Comparison of ENCODE assay signal across 9 cellular contexts in genomic region chr9:21968331-21969010, GRCh38. TPM values are rescaled to one million over a fixed set of nuclear protein-coding genes. Genes with fewer than 3 reads are reported as not detected.
DNase-seq lines count a peak whose midpoint lies in the region; ATAC-seq, FAIRE-seq and TF ChIP-seq lines count a peak whose summit lies in the region.
"Had no signal": no experiment of that assay in that cellular context is flagged by ENCODE, and none has a peak within 500 bp of the region (broad histone marks: within the 10 kb centered on the region; RNA-seq: fewer than 3 reads in every experiment).

No MANE protein-coding gene starts in this region.

- no peak for ATAC-seq in memory B cell (ENCODE audit: low read depth)
- ATAC-seq in GM18511 (IDR thresholded peaks at IDR 0.05; ENCODE audit: unreplicated experiment): no peak

- in situ Hi-C loops in GM13977 (cut with MboI; ENCODE audit: low pct_unique_long_range_greater_than_20kb, low sequenced_read_pairs, unreplicated experiment) (no loop called here), astrocyte of the spinal cord (cut with HindIII; ENCODE audit: low sequenced_read_pairs) (no loop called here)

- H3K9me3 ChIP-seq in Caco-2: no peaks in the 10 kb centered on the region

- H3K4me1 ChIP-seq in Caco-2: no peaks in the 10 kb centered on the region

- H3K27me3 ChIP-seq in Caco-2 (replicated peaks; ENCODE audit: control insufficient read depth, insufficient read depth, low read length): no peaks in the 10 kb centered on the region

- H3K9me3 Mint-ChIP-seq in memory B cell (peaks cover 9% of the 10 kb centered on the region), Caco-2 (ENCODE audit: unreplicated experiment) (no peaks in the 10 kb centered on the region)

- no peak for FAIRE-seq in GM12892 (lab: Jason Lieb, UNC)

- H3K4me3 ChIP-seq in AG04449 (ENCODE audit: low read depth, low read length) (peak overlapping the region; percentile 36), astrocyte of the spinal cord (ENCODE audit: low read depth, low read length) (no peak overlapping the region), Caco-2 (ENCODE audit: low read depth, low read length) (no peak overlapping the region)

- no peak for TF ChIP-seq POLR2A in GM12892 (IDR thresholded peaks at IDR 0.05; ENCODE audit: low read depth, low read length)

- BruUV-seq in Caco-2 (replicated peaks; lab: Mats Ljungman, UMichigan): no TSS peak

- H3K4me3 Mint-ChIP-seq in memory B cell (no peak overlapping the region), Caco-2 (ENCODE audit: unreplicated experiment) (no peak overlapping the region)

- peaks cover 13% of the 10 kb centered on the region for H3K4me1 Mint-ChIP-seq in memory B cell
- no peaks in the 10 kb centered on the region for H3K4me1 Mint-ChIP-seq in Caco-2 (ENCODE audit: low read depth, unreplicated experiment)

- no peaks in the 10 kb centered on the region for H3K36me3 ChIP-seq in Caco-2 (ENCODE audit: control insufficient read depth, insufficient read depth, low read length)

- H3K36me3 Mint-ChIP-seq in memory B cell: peaks cover 10% of the 10 kb centered on the region
- H3K36me3 Mint-ChIP-seq in Caco-2 (ENCODE audit: insufficient read depth, unreplicated experiment): peaks cover 5% of the 10 kb centered on the region

- intact Hi-C loops in Caco-2 (cut with micrococcal nuclease; ENCODE audit: unreplicated experiment): loop anchor here (10.0 kb wide), 1 partner anchor 94 kb away; no protein-coding TSS in a partner anchor

- CTCF ChIA-PET in AG04449 (lab: Yijun Ruan, JAX) (interaction anchor here (1.0 to 5.0 kb wide), 7 partner anchors 18 to 276 kb away, joined by 3 to 32 read pairs (median 7); partner anchors contain the start of gene CDKN2B), Caco-2 (lab: Charles Lee) (no interaction called here)

- POLR2A ChIA-PET in AG04449 (lab: Yijun Ruan, JAX) (no interaction called here), Caco-2 (lab: Charles Lee) (no interaction called here)

- peak overlapping the region; percentile 55 for H3K27ac Mint-ChIP-seq in memory B cell
- no peak overlapping the region for H3K27ac Mint-ChIP-seq in Caco-2 (ENCODE audit: unreplicated experiment)

- DNase-seq in AG04449 (ENCODE audit: low read depth, low spot score): no peak
- DNase-seq in GM13977 (ENCODE audit: low spot score): no peak
- DNase-seq in astrocyte of the spinal cord (ENCODE audit: low read depth, low spot score): peak; percentile 51
- DNase-seq in memory B cell (ENCODE audit: low spot score in 2 of 2): peak in 1 of 2 donors; percentile 20
- no peak for DNase-seq in Caco-2
- DNase-seq in GM12892 (ENCODE audit: insufficient read length): no peak
- DNase-seq in iPS-NIHi11 (ENCODE audit: low spot score): no peak
- DNase-seq: NCI-H526 had no signal

- TF ChIP-seq CTCF in AG04449 (IDR thresholded peaks at IDR 0.05; ENCODE audit: insufficient read depth, low read length, missing control alignments): no peak
- TF ChIP-seq CTCF in GM13977 (IDR thresholded peaks at IDR 0.05; ENCODE audit: extremely low read depth, insufficient read depth, missing control alignments): peak; percentile 0
- TF ChIP-seq CTCF in astrocyte of the spinal cord (IDR thresholded peaks at IDR 0.05; ENCODE audit: low read depth, low read length): no peak
- TF ChIP-seq CTCF in Caco-2 (IDR thresholded peaks at IDR 0.05; ENCODE audit: insufficient read depth in 1 of 2, low read depth in 1 of 2, low read length in 1 of 2, severe bottlenecking in 1 of 2, unreplicated experiment in 1 of 2): no peak

- H3K27me3 Mint-ChIP-seq in memory B cell: peaks cover 41% of the 10 kb centered on the region
- H3K27me3 Mint-ChIP-seq in Caco-2 (ENCODE audit: insufficient read depth, unreplicated experiment): no peaks in the 10 kb centered on the region

RNA-seq across cellular contexts. Expression of gene CDKN2A, which starts 25.7 kb away (rescaled TPM):
- total RNA-seq in Caco-2 (2022): 46.6 and 48.0 TPM in 2 replicates
- 11.5 TPM for polyA plus RNA-seq in GM12892 (2012; ENCODE audit: missing spikeins)

RNA-seq across cellular contexts. Expression of gene CDKN2B-AS1, which starts 26.1 kb away (rescaled TPM):
- 1.2 and 2.1 TPM in 2 replicates for total RNA-seq in Caco-2 (2022)
- 0.49 TPM for polyA plus RNA-seq in GM12892 (2012; ENCODE audit: missing spikeins)

RNA-seq across cellular contexts. Expression of gene CDKN2B, which starts 40.6 kb away (rescaled TPM):
- 7.6 and 8.2 TPM in 2 replicates for total RNA-seq in Caco-2 (2022)
- 0.11 TPM for polyA plus RNA-seq in GM12892 (2012; ENCODE audit: missing spikeins)
